In genomic region chr13:80340643-80341097, GRCh38 we compare ENCODE assay signal across 8 cellular contexts. TPM values are rescaled to one million over a fixed set of nuclear protein-coding genes. Genes with fewer than 3 reads are reported as not detected.
A peak's percentile ranks its signal among the peaks of the same experiment; 100 is the strongest.
DNase-seq lines count a peak whose midpoint lies in the region; ATAC-seq and TF ChIP-seq lines count a peak whose summit lies in the region.

No MANE protein-coding gene starts in this region.

- no peak overlapping the region for H2BK20ac ChIP-seq in IMR-90 (ENCODE audit: low read depth, low read length)

- TF ChIP-seq RAD21 in IMR-90 (IDR thresholded peaks at IDR 0.05; ENCODE audit: low read length): no peak

- intact Hi-C loops in IMR-90 (cut with micrococcal nuclease): loop anchor here (2.0 to 10.0 kb wide), 4 partner anchors 208 to 916 kb away; no protein-coding TSS in a partner anchor

- H3K36me3 ChIP-seq in IMR-90 (ENCODE audit: control insufficient read depth, insufficient read depth, low read length) (peaks cover 11% of the 10 kb centered on the region), iPS-18a (ENCODE audit: control insufficient read depth, low read depth, low read length) (peaks cover 17% of the 10 kb centered on the region), Karpas-422 (ENCODE audit: insufficient read depth, low read length) (no peaks in the 10 kb centered on the region)

- H3K27me3 ChIP-seq in IMR-90 (ENCODE audit: control insufficient read depth, insufficient read depth, low read length) (no peaks in the 10 kb centered on the region), iPS-18a (ENCODE audit: control insufficient read depth, insufficient read depth, low read length) (peaks cover 11% of the 10 kb centered on the region), Karpas-422 (ENCODE audit: low read length) (no peaks in the 10 kb centered on the region)

- peak overlapping the region; percentile 60 for H4K91ac ChIP-seq in IMR-90 (ENCODE audit: insufficient read depth, low read depth, low read length)

- H3K4me3 ChIP-seq in IMR-90 (ENCODE audit: insufficient read depth, low read depth, low read length): peak overlapping the region; percentile 88
- H3K4me3 ChIP-seq in iPS-18a (ENCODE audit: low read length): peak overlapping the region; percentile 95
- no peak overlapping the region for H3K4me3 ChIP-seq in Karpas-422 (ENCODE audit: low read length)

- peak overlapping the region; percentile 68 for H3K4me3 Mint-ChIP-seq in activated CD8-positive, alpha-beta T cell treated with anti-CD3 and anti-CD28 coated beads, Interleukin-2, amount 10 ng/mL, durations not matched to agents 7 days and 5 days

- H4K20me1 ChIP-seq in IMR-90 (ENCODE audit: insufficient read depth, low read length): peaks cover 42% of the 10 kb centered on the region
- no peaks in the 10 kb centered on the region for H4K20me1 ChIP-seq in Karpas-422 (ENCODE audit: insufficient read depth, low read depth, low read length)

- peak overlapping the region; percentile 73 for H4K5ac ChIP-seq in IMR-90 (ENCODE audit: low read depth, low read length)

- DNase-seq in DMS153 (lab: John Stamatoyannopoulos, UW): peak; percentile 16
- peak; percentile 40 for DNase-seq in GM20000 (ENCODE audit: low spot score)
- peak; percentile 70 for DNase-seq in IMR-90
- DNase-seq in activated CD8-positive, alpha-beta T cell treated with anti-CD3 and anti-CD28 coated beads, Interleukin-2, amount 10 ng/mL, durations not matched to agents 7 days and 5 days: peak; percentile 20
- peak; percentile 36 for DNase-seq in stimulated activated CD8-positive, alpha-beta memory T cell treated with anti-CD3 and anti-CD28 coated beads, Interleukin-4, amount 100 ng/mL, for 48 hours
- no peak for DNase-seq in Karpas-422
- no peak for DNase-seq in NCI-H146 treated with DMSO at 0.1 percent for 48 hours (lab: John Stamatoyannopoulos, UW; ENCODE audit: unreplicated experiment)

- H3K14ac ChIP-seq in IMR-90 (replicated peaks; ENCODE audit: low read depth, low read length): peak overlapping the region; percentile 92

- H3K9ac ChIP-seq in IMR-90 (ENCODE audit: low read depth, low read length) (peak overlapping the region; percentile 99), iPS-18a (ENCODE audit: low read length) (peak overlapping the region; percentile 96), Karpas-422 (ENCODE audit: low read length) (no peak overlapping the region)

- H3K4ac ChIP-seq in IMR-90 (ENCODE audit: low read depth, low read length): peak overlapping the region; percentile 62

- H3K9me3 ChIP-seq in IMR-90 (ENCODE audit: control insufficient read depth, insufficient read depth, low read length): no peaks in the 10 kb centered on the region
- H3K9me3 ChIP-seq in iPS-18a (ENCODE audit: control insufficient read depth, low read depth, low read length): no peaks in the 10 kb centered on the region
- peaks cover 7% of the 10 kb centered on the region for H3K9me3 ChIP-seq in Karpas-422 (ENCODE audit: low read length)

- H3K36me3 Mint-ChIP-seq in activated CD8-positive, alpha-beta T cell treated with anti-CD3 and anti-CD28 coated beads, Interleukin-2, amount 10 ng/mL, durations not matched to agents 7 days and 5 days (ENCODE audit: low read depth): no peaks in the 10 kb centered on the region

- H3K27ac ChIP-seq in IMR-90 (ENCODE audit: insufficient read depth, low read length) (peak overlapping the region; percentile 84), iPS-18a (ENCODE audit: low read length) (peak overlapping the region; percentile 73), Karpas-422 (ENCODE audit: low read length) (no peak overlapping the region)

- H3K9me1 ChIP-seq in IMR-90 (ENCODE audit: insufficient read depth, low read length): peaks cover 11% of the 10 kb centered on the region

- peaks cover 0 to 16% of the 10 kb centered on the region in 2 experiments; a peak in 2 of 4 replicates for H3K79me1 ChIP-seq in IMR-90 (ENCODE audit: low read depth in 1 of 2, low read length in 2 of 2)

- H3K4me1 ChIP-seq in IMR-90 (ENCODE audit: control insufficient read depth, insufficient read depth, low read length): peaks cover 10% of the 10 kb centered on the region
- peaks cover 27% of the 10 kb centered on the region for H3K4me1 ChIP-seq in iPS-18a (ENCODE audit: control insufficient read depth, low read depth, low read length)
- no peaks in the 10 kb centered on the region for H3K4me1 ChIP-seq in Karpas-422 (ENCODE audit: low read length)

- H4K8ac ChIP-seq in IMR-90 (ENCODE audit: low read depth in 2 of 2, low read length in 2 of 2): peak overlapping the region; percentile 49 to 76

- H2BK5ac ChIP-seq in IMR-90 (ENCODE audit: low read depth, low read length, poor library complexity, severe bottlenecking): peak overlapping the region; percentile 91

- in situ Hi-C loops in IMR-90 (cut with MboI; ENCODE audit: low sequenced_read_pairs): loop anchor here (25.0 kb wide), 1 partner anchor 928 kb away; the partner anchor contains the start of gene RBM26

- TF ChIP-seq CTCF in GM20000 (IDR thresholded peaks at IDR 0.05; ENCODE audit: extremely low read depth, missing control alignments) (no peak), IMR-90 (conservative IDR thresholded peaks at IDR 0.05; ENCODE audit: low read depth, low read length) (no peak)

- no peak for ATAC-seq in IMR-90 (ENCODE audit: low read depth)
- ATAC-seq in activated CD8-positive, alpha-beta T cell treated with anti-CD3 and anti-CD28 coated beads, Interleukin-2, amount 10 ng/mL, durations not matched to agents 7 days and 5 days: peak; percentile 50

- H3K9me3 Mint-ChIP-seq in activated CD8-positive, alpha-beta T cell treated with anti-CD3 and anti-CD28 coated beads, Interleukin-2, amount 10 ng/mL, durations not matched to agents 7 days and 5 days (ENCODE audit: insufficient read depth): no peaks in the 10 kb centered on the region

- H3K9me2 ChIP-seq in Karpas-422 (replicated peaks; ENCODE audit: insufficient read depth, low read length): no peaks in the 10 kb centered on the region

- H3K23ac ChIP-seq in IMR-90 (ENCODE audit: low read depth, low read length): peak overlapping the region; percentile 91

- peak overlapping the region; percentile 97 for H3K56ac ChIP-seq in IMR-90 (ENCODE audit: extremely low read depth, insufficient read depth, low read length)

- dilution Hi-C loops in IMR-90 (cut with HindIII; ENCODE audit: low sequenced_read_pairs, unreplicated experiment): no loop called here

- no peak overlapping the region for H3K27ac Mint-ChIP-seq in activated CD8-positive, alpha-beta T cell treated with anti-CD3 and anti-CD28 coated beads, Interleukin-2, amount 10 ng/mL, durations not matched to agents 7 days and 5 days

- no peak for TF ChIP-seq POLR2A in IMR-90 (IDR thresholded peaks at IDR 0.05; ENCODE audit: low read depth, low read length)

- peak overlapping the region; percentile 52 for H2BK120ac ChIP-seq in IMR-90 (ENCODE audit: low read depth, low read length)

- peak overlapping the region; percentile 37 for H3K4me2 ChIP-seq in IMR-90 (ENCODE audit: low read depth, low read length)
- H3K4me2 ChIP-seq in Karpas-422 (ENCODE audit: low read depth, low read length, poor library complexity, severe bottlenecking): no peak overlapping the region

- BruUV-seq in IMR-90 (replicated peaks; lab: Mats Ljungman, UMichigan): no TSS peak

- 0% methylated on average over 1 of the region's 44 CpGs; no CpG with 5 or more reads in 1 of the 2 experiments for WGBS in IMR-90 (ENCODE audit: extremely low coverage in 2 of 2, insufficient read length in 1 of 2), 2 experiments

- H2BK15ac ChIP-seq in IMR-90 (ENCODE audit: low read depth, low read length): 0 out of 3 replicates have a peak overlapping the region, but pooled peaks have one; percentile 50

- POLR2A ChIA-PET in IMR-90 (lab: Charles Lee; ENCODE audit: unreplicated experiment): interaction anchor here (0.9 to 1.0 kb wide), 5 partner anchors 108 to 631 kb away, joined by 3 to 9 read pairs (median 3); no protein-coding TSS in a partner anchor
- POLR2A ChIA-PET in activated CD8-positive, alpha-beta T cell treated with anti-CD3 and anti-CD28 coated beads, Interleukin-2, amount 10 ng/mL, durations not matched to agents 7 days and 5 days (lab: Charles Lee): no interaction called here

- H3K4me1 Mint-ChIP-seq in activated CD8-positive, alpha-beta T cell treated with anti-CD3 and anti-CD28 coated beads, Interleukin-2, amount 10 ng/mL, durations not matched to agents 7 days and 5 days (ENCODE audit: low read depth): peaks cover 15% of the 10 kb centered on the region

- peak overlapping the region; percentile 86 for H2AFZ ChIP-seq in IMR-90 (replicated peaks; ENCODE audit: low read length, poor library complexity)
- no peak overlapping the region for H2AFZ ChIP-seq in Karpas-422 (ENCODE audit: low read length)

- H3K18ac ChIP-seq in IMR-90 (ENCODE audit: low read depth, low read length): peak overlapping the region; percentile 88

- no peaks in the 10 kb centered on the region for H3K79me2 ChIP-seq in Karpas-422 (ENCODE audit: low read length)

- CTCF ChIA-PET in IMR-90 (lab: Yijun Ruan, JAX): interaction anchor here (0.9 to 1.2 kb wide), 2 partner anchors 19 to 917 kb away, joined by 3 to 4 read pairs; no protein-coding TSS in a partner anchor
- CTCF ChIA-PET in activated CD8-positive, alpha-beta T cell treated with anti-CD3 and anti-CD28 coated beads, Interleukin-2, amount 10 ng/mL, durations not matched to agents 7 days and 5 days (lab: Charles Lee): no interaction called here

- 0 out of 2 replicates have a peak overlapping the region, but pooled peaks have one; percentile 49 for H2AK5ac ChIP-seq in IMR-90 (ENCODE audit: low read depth, low read length)

- peak overlapping the region; percentile 88 for H2AK9ac ChIP-seq in IMR-90 (replicated peaks; ENCODE audit: low read depth, low read length, poor library complexity)

- peaks cover 42% of the 10 kb centered on the region for H3K27me3 Mint-ChIP-seq in activated CD8-positive, alpha-beta T cell treated with anti-CD3 and anti-CD28 coated beads, Interleukin-2, amount 10 ng/mL, durations not matched to agents 7 days and 5 days (ENCODE audit: low read depth)

TF ChIP-seq in IMR-90, 13 proteins besides CTCF, POLR2A, EP300 and RAD21 (continues in another document):
- TF ChIP-seq ELK1 (IDR thresholded peaks at IDR 0.05; ENCODE audit: borderline replicate concordance, low read depth, low read length): no peak

RNA-seq across cellular contexts. Expression of gene SPRY2, which starts 0.3 kb away (rescaled TPM):
- total RNA-seq in IMR-90 (2012; rRNA removed): 21.1 and 26.4 TPM in 2 replicates
- 47.9 and 53.9 TPM in 2 replicates for polyA plus RNA-seq in IMR-90 (2012; rRNA removed)
- polyA plus RNA-seq in IMR-90 (2012; cell fraction: cytosol; rRNA removed): 35.5 and 39.0 TPM in 2 replicates
- 63.3 and 76.1 TPM in 2 replicates for polyA plus RNA-seq in IMR-90 (2012; cell fraction: nucleus; rRNA removed; ENCODE audit: low replicate concordance)
- total RNA-seq in activated CD8-positive, alpha-beta T cell treated with anti-CD3 and anti-CD28 coated beads, Interleukin-2, amount 10 ng/mL, durations not matched to agents 7 days and 5 days: under 1 TPM; 0.10 to 0.29 TPM
- total RNA-seq in Karpas-422 (2014; rRNA removed; shearing (Covaris generic); ENCODE audit: low replicate concordance): not detected in 2 replicates

Comparison
In these comparisons a context has a peak if more than half of its experiments do, and no peak if none do; other contexts are left out.
1. DNase-seq: peak in DMS153 (single experiment), GM20000 (single experiment), IMR-90 (single experiment), activated CD8-positive, alpha-beta T cell treated with anti-CD3 and anti-CD28 coated beads, Interleukin-2, amount 10 ng/mL, durations not matched to agents 7 days and 5 days (single experiment) and stimulated activated CD8-positive, alpha-beta memory T cell treated with anti-CD3 and anti-CD28 coated beads, Interleukin-4, amount 100 ng/mL, for 48 hours (single experiment); none in Karpas-422 (single experiment) and NCI-H146 treated with DMSO at 0.1 percent for 48 hours (single experiment).
2. RNA of gene SPRY2, which starts 0.3 kb away (total RNA-seq): 21.1 to 26.4 TPM in IMR-90; 0.10 to 0.29 TPM in activated CD8-positive, alpha-beta T cell treated with anti-CD3 and anti-CD28 coated beads, Interleukin-2, amount 10 ng/mL, durations not matched to agents 7 days and 5 days and not detected in Karpas-422; every median in the first group is over 10 times any median in the second.